Comparison of ENCODE assay signal across 8 cellular contexts in genomic region chr1:15584489-15585363, GRCh38. TPM values are rescaled to one million over a fixed set of nuclear protein-coding genes. Genes with fewer than 3 reads are reported as not detected.
DNase-seq lines count a peak whose midpoint lies in the region; ATAC-seq and TF ChIP-seq lines count a peak whose summit lies in the region.

AGMAT (minus strand) TSS chr1:15585051; CDS start chr1:15584967, 84 bp downstream.

- DNase-seq in NK-92 treated with Interleukin-12 subunit alpha and Interleukin-12 subunit beta, amount 100 ng/mL, for 24 hours (lab: John Stamatoyannopoulos, UW), result peak; percentile 9
- DNase-seq in NK-92 (lab: John Stamatoyannopoulos, UW; ENCODE audit: unreplicated experiment) (no peak), dorsolateral prefrontal cortex (peak in 1 of 10 donors; percentile 11), mesothelial cell of epicardium (ENCODE audit: low spot score in 2 of 2, unreplicated experiment in 2 of 2) (peak in 1 of 2 experiments; percentile 48), NCI-H446 (lab: John Stamatoyannopoulos, UW) (no peak)
- DNase-seq in activated CD4-positive, alpha-beta T cell treated with anti-CD3 and anti-CD28 coated beads for 36 hours, result peak; percentile 82
- DNase-seq in stimulated activated effector memory CD8-positive, alpha-beta T cell treated with anti-CD3 and anti-CD28 coated beads, Interleukin-12 subunit alpha, Interleukin-12 subunit beta, amount 100 ng/mL, for 72 hours (ENCODE audit: low spot score in 2 of 2), result peak; percentile 46 to 88

- CTCF ChIA-PET in activated CD4-positive, alpha-beta T cell treated with anti-CD3 and anti-CD28 coated beads for 36 hours (lab: Charles Lee), result interaction anchor here (0.6 to 1.9 kb wide), 2 partner anchors 19 to 33 kb away, joined by 3 to 7 read pairs; partner anchors contain the start of gene DDI2

- peak within 1 kb of the TSS; percentile 91 for H3K9ac ChIP-seq in HUES64 (ENCODE audit: low read depth, low read length)

- H3K27me3 Mint-ChIP-seq in activated CD4-positive, alpha-beta T cell treated with anti-CD3 and anti-CD28 coated beads for 36 hours, result no peaks in the 10 kb centered on the region
- H3K27me3 Mint-ChIP-seq in mesothelial cell of epicardium (ENCODE audit: low read depth), result peaks cover 4% of the 10 kb centered on the region

- H3K36me3 Mint-ChIP-seq in activated CD4-positive, alpha-beta T cell treated with anti-CD3 and anti-CD28 coated beads for 36 hours (ENCODE audit: low read depth), result peaks cover 22% of the 10 kb centered on the region
- H3K36me3 Mint-ChIP-seq in mesothelial cell of epicardium, result no peaks in the 10 kb centered on the region
- peaks cover 6% of the 10 kb centered on the region for H3K36me3 Mint-ChIP-seq in stimulated activated effector memory CD8-positive, alpha-beta T cell treated with anti-CD3 and anti-CD28 coated beads, Interleukin-12 subunit alpha, Interleukin-12 subunit beta, amount 100 ng/mL, for 72 hours

- WGBS in HUES64, result 4% methylated on average over 68 of the region's 68 CpGs

- H3K4me1 ChIP-seq in HUES64 (ENCODE audit: insufficient read depth, low read length), result peaks cover 2% of the 10 kb centered on the region; the same call in 1 of the 2 replicates

- H3K27me3 ChIP-seq in HUES64 (ENCODE audit: insufficient read depth, low read length) (no peaks in the 10 kb centered on the region), dorsolateral prefrontal cortex (peaks cover 0 to 4% (median 0%) of the 10 kb centered on the region in 45 donors)

- ATAC-seq in activated CD4-positive, alpha-beta T cell treated with anti-CD3 and anti-CD28 coated beads for 36 hours, result peak; percentile 80
- ATAC-seq in stimulated activated effector memory CD8-positive, alpha-beta T cell treated with anti-CD3 and anti-CD28 coated beads, Interleukin-12 subunit alpha, Interleukin-12 subunit beta, amount 100 ng/mL, for 72 hours, result peak; percentile 89

- no peaks in the 10 kb centered on the region for H3K9me3 Mint-ChIP-seq in activated CD4-positive, alpha-beta T cell treated with anti-CD3 and anti-CD28 coated beads for 36 hours (ENCODE audit: low read depth)
- no peaks in the 10 kb centered on the region for H3K9me3 Mint-ChIP-seq in mesothelial cell of epicardium
- no peaks in the 10 kb centered on the region for H3K9me3 Mint-ChIP-seq in stimulated activated effector memory CD8-positive, alpha-beta T cell treated with anti-CD3 and anti-CD28 coated beads, Interleukin-12 subunit alpha, Interleukin-12 subunit beta, amount 100 ng/mL, for 72 hours

- H3K27ac ChIP-seq in HUES64 (ENCODE audit: low read depth, low read length), result peak within 1 kb of the TSS; percentile 71
- peak within 1 kb of the TSS in 3 of 59 donors; percentile 25 to 46 (median 28) for H3K27ac ChIP-seq in dorsolateral prefrontal cortex

- intact Hi-C loops in activated CD4-positive, alpha-beta T cell treated with anti-CD3 and anti-CD28 coated beads for 36 hours (cut with DNase I, micrococcal nuclease), result loop anchor here (1.0 to 5.0 kb wide), 4 partner anchors 33 to 100 kb away; partner anchors contain the start of genes DDI2 (in 2 of the 2), DNAJC16 (in 1 of the 2) and PLEKHM2 (in 1 of the 2)
- intact Hi-C loops in dorsolateral prefrontal cortex (cut with DNase I), result no loop called here

- H3K36me3 ChIP-seq in HUES64 (ENCODE audit: insufficient read depth, low read length), result peaks cover 3% of the 10 kb centered on the region; the same call in 1 of the 2 replicates

- peak in 1 of 56 donors; percentile 12 for TF ChIP-seq CTCF in dorsolateral prefrontal cortex (IDR thresholded peaks at IDR 0.05 in 54 of 56, conservative IDR thresholded peaks at IDR 0.05 in 2 of 56; ENCODE audit: low read depth in 1 of 56, partially characterized antibody in 56 of 56)
- TF ChIP-seq CTCF in mesothelial cell of epicardium (IDR thresholded peaks at IDR 0.05; ENCODE audit: unreplicated experiment), result no peak

- no peaks in the 10 kb centered on the region for H3K9me3 ChIP-seq in HUES64 (ENCODE audit: insufficient read depth, low read depth, low read length)

- peak within 1 kb of the TSS; percentile 77 for H3K4me3 Mint-ChIP-seq in activated CD4-positive, alpha-beta T cell treated with anti-CD3 and anti-CD28 coated beads for 36 hours
- peak within 1 kb of the TSS; percentile 65 for H3K4me3 Mint-ChIP-seq in mesothelial cell of epicardium
- H3K4me3 Mint-ChIP-seq in stimulated activated effector memory CD8-positive, alpha-beta T cell treated with anti-CD3 and anti-CD28 coated beads, Interleukin-12 subunit alpha, Interleukin-12 subunit beta, amount 100 ng/mL, for 72 hours, result peak within 1 kb of the TSS; percentile 75

- POLR2A ChIA-PET in activated CD4-positive, alpha-beta T cell treated with anti-CD3 and anti-CD28 coated beads for 36 hours (lab: Charles Lee), result no interaction called here

- peak within 1 kb of the TSS; percentile 89 for H3K27ac Mint-ChIP-seq in activated CD4-positive, alpha-beta T cell treated with anti-CD3 and anti-CD28 coated beads for 36 hours
- no peak within 1 kb of the TSS for H3K27ac Mint-ChIP-seq in mesothelial cell of epicardium
- H3K27ac Mint-ChIP-seq in stimulated activated effector memory CD8-positive, alpha-beta T cell treated with anti-CD3 and anti-CD28 coated beads, Interleukin-12 subunit alpha, Interleukin-12 subunit beta, amount 100 ng/mL, for 72 hours, result peak within 1 kb of the TSS; percentile 81

- peaks cover 20% of the 10 kb centered on the region for H3K4me1 Mint-ChIP-seq in activated CD4-positive, alpha-beta T cell treated with anti-CD3 and anti-CD28 coated beads for 36 hours
- no peaks in the 10 kb centered on the region for H3K4me1 Mint-ChIP-seq in mesothelial cell of epicardium
- peaks cover 32% of the 10 kb centered on the region for H3K4me1 Mint-ChIP-seq in stimulated activated effector memory CD8-positive, alpha-beta T cell treated with anti-CD3 and anti-CD28 coated beads, Interleukin-12 subunit alpha, Interleukin-12 subunit beta, amount 100 ng/mL, for 72 hours

- H3K4me3 ChIP-seq in HUES64 (ENCODE audit: low read length), result peak within 1 kb of the TSS; percentile 72
- peak within 1 kb of the TSS; percentile 29 to 71 (median 57) for H3K4me3 ChIP-seq in dorsolateral prefrontal cortex

RNA-seq across cellular contexts. Expression of gene AGMAT, which starts in this region (rescaled TPM):
- 3.4 TPM for polyA plus RNA-seq in HUES64 (2013, experiment 1 of 2)
- polyA plus RNA-seq in HUES64 (2013, experiment 2 of 2), result 2.7 TPM
- total RNA-seq in activated CD4-positive, alpha-beta T cell treated with anti-CD3 and anti-CD28 coated beads for 36 hours, result 10 to 100 TPM; 18.1 to 24.0 TPM
- 1 to 10 TPM in 118 of 120 experiments, under 1 TPM in 2; 0.35 to 5.1 (median 2.9) TPM for total RNA-seq in dorsolateral prefrontal cortex
- 0.16 to 0.31 TPM (median 0.25 TPM) in 3 replicates for total RNA-seq in mesothelial cell of epicardium

Comparison
In these comparisons a context has a peak if more than half of its experiments do, and no peak if none do; other contexts are left out.
1. DNase-seq: peak in NK-92 treated with Interleukin-12 subunit alpha and Interleukin-12 subunit beta, amount 100 ng/mL, for 24 hours (single experiment), activated CD4-positive, alpha-beta T cell treated with anti-CD3 and anti-CD28 coated beads for 36 hours (single experiment) and stimulated activated effector memory CD8-positive, alpha-beta T cell treated with anti-CD3 and anti-CD28 coated beads, Interleukin-12 subunit alpha, Interleukin-12 subunit beta, amount 100 ng/mL, for 72 hours (2 of 2); none in NK-92 (single experiment) and NCI-H446 (0 of 2).
2. intact Hi-C loops: an anchor here in activated CD4-positive, alpha-beta T cell treated with anti-CD3 and anti-CD28 coated beads for 36 hours (1.0 to 5.0 kb wide); none called in dorsolateral prefrontal cortex.
3. Peak in every context shown above with its lines, with median percentiles within 50 percentile points of each other: H3K4me3 Mint-ChIP-seq.